ENCODE assay signal across 18 cellular contexts in the genomic region with DNA sequence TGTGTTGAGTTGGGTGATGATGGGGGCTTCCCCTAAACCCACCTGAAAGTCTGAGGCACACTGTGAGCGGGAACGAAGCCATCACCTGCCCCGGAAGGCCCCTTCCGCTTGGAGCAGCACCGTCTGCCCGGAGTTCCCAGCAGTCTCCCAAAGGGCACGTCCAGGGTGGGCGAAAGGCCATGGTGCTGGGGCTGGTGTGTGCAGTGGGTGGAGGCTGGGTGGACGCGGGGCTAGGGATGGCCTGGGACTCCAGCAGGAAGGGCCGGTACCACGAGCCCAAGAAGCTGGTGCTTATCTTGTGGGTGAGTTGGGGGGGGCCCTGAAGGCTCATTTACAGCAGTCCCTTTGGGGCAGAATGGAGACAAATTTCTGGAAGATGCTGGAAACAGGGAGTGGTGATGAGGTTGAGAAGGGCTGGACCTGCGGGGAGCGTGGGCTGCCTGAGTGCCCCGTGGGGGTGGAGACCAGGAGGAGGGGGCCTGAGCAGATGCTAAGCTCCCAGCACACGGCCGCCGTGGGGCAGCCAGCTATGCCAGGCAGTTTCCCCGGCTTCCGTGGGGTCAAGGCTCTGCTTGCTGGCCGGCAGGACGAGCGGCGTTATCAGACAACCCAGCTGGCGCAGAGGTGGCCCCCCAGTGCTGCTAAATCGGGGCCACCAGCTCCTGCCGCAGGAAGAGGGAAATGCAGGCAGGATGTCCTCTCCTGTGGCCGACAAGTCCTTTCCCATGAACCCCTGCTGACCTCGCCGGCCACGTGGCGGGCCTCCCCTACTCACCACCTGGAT. TPM values are rescaled to one million over a fixed set of nuclear protein-coding genes. Genes with fewer than 3 reads are reported as not detected.
A peak's percentile ranks its signal among the peaks of the same experiment; 100 is the strongest.
DNase-seq lines count a peak whose midpoint lies in the region; ATAC-seq and TF ChIP-seq lines count a peak whose summit lies in the region.
"Had no signal": no experiment of that assay in that cellular context is flagged by ENCODE, and none has a peak within 500 bp of the region (broad histone marks: within the 10 kb centered on the region; RNA-seq: fewer than 3 reads in every experiment).

No MANE protein-coding gene starts in this region.

- no peak for TF ChIP-seq POLR2A in adrenal gland (IDR thresholded peaks at IDR 0.05)
- TF ChIP-seq POLR2A in GM18505 (IDR thresholded peaks at IDR 0.05; ENCODE audit: borderline replicate concordance, extremely low read depth, insufficient read depth, insufficient read length): no peak

- DNase-seq in CMK (ENCODE audit: low read depth) (peak; percentile 82), adrenal gland (peak in 5 of 7 donors; percentile 16 to 70 (median 39)), left ventricle myocardium inferior (peak; percentile 17), osteocyte (ENCODE audit: extremely low spot score, unreplicated experiment) (no peak), NCI-H524 (lab: John Stamatoyannopoulos, UW) (no peak)
- DNase-seq: activated naive CD4-positive, alpha-beta T cell treated with anti-CD3 and anti-CD28 coated beads for 36 hours; CD4-positive, alpha-beta T cell; hypothalamus; KG1; NCI-H1092 treated with DMSO at 0.1 percent for 48 hours; stimulated activated naive CD4-positive, alpha-beta T cell treated with Interleukin-2 at 50 U/mL for 16 hours; T-helper 1 cell had no signal

- H3K4me1 ChIP-seq in adrenal gland (replicated peaks in 1 of 2) (peaks cover 4% of the 10 kb centered on the region in 2 donors), left ventricle myocardium inferior (peaks cover 66% of the 10 kb centered on the region), parathyroid adenoma (no peaks in the 10 kb centered on the region)
- H3K4me1 ChIP-seq: prostate gland had no signal

- WGBS in adrenal gland, 4 donors: 55 to 61% (median 58%) methylated on average over 19 to 32 of the region's 32 CpGs

- peak overlapping the region in 2 of 5 donors; percentile 8 to 66 for H3K27ac ChIP-seq in adrenal gland
- H3K27ac ChIP-seq in left ventricle myocardium inferior (replicated peaks): peak overlapping the region; percentile 70
- H3K27ac ChIP-seq in parathyroid adenoma: peak overlapping the region; percentile 36
- H3K27ac ChIP-seq: prostate gland had no signal

- H3K4me3 ChIP-seq in adrenal gland (no peak overlapping the region), left ventricle myocardium inferior (peak overlapping the region; percentile 17), parathyroid adenoma (ENCODE audit: low read depth, low read length) (no peak overlapping the region)
- H3K4me3 ChIP-seq: prostate gland had no signal

- no peaks in the 10 kb centered on the region for H3K79me2 ChIP-seq in parathyroid adenoma

- ATAC-seq in GM18519 (IDR thresholded peaks at IDR 0.05; ENCODE audit: low FRiP score, unreplicated experiment) (no peak), GM18505 (IDR thresholded peaks at IDR 0.05; ENCODE audit: unreplicated experiment) (no peak)

- TF ChIP-seq CTCF in adrenal gland (IDR thresholded peaks at IDR 0.05) (peak in 1 of 6 experiments; percentile 16), left ventricle myocardium inferior (IDR thresholded peaks at IDR 0.05; ENCODE audit: borderline replicate concordance) (no peak), parathyroid adenoma (IDR thresholded peaks at IDR 0.05) (no peak), osteocyte (IDR thresholded peaks at IDR 0.05) (no peak)

- H3K36me3 Mint-ChIP-seq in osteocyte (ENCODE audit: unreplicated experiment): no peaks in the 10 kb centered on the region

- H3K36me3 ChIP-seq in adrenal gland (replicated peaks in 1 of 2): no peaks in the 10 kb centered on the region
- no peaks in the 10 kb centered on the region for H3K36me3 ChIP-seq in left ventricle myocardium inferior
- H3K36me3 ChIP-seq in parathyroid adenoma (ENCODE audit: control insufficient read depth, insufficient read depth, low read length): no peaks in the 10 kb centered on the region
- H3K36me3 ChIP-seq: prostate gland had no signal

- H3K4me2 ChIP-seq in parathyroid adenoma (ENCODE audit: low read length): no peak overlapping the region

- H3K27me3 Mint-ChIP-seq in osteocyte (ENCODE audit: unreplicated experiment): peaks cover 39% of the 10 kb centered on the region

- peaks cover 16% of the 10 kb centered on the region for H3K27me3 ChIP-seq in adrenal gland
- peaks cover 84% of the 10 kb centered on the region for H3K27me3 ChIP-seq in left ventricle myocardium inferior (ENCODE audit: low read depth)
- H3K27me3 ChIP-seq in parathyroid adenoma (ENCODE audit: control insufficient read depth, insufficient read depth, low read length): no peaks in the 10 kb centered on the region

- no peak overlapping the region for H3K9ac ChIP-seq in parathyroid adenoma

- H2AFZ ChIP-seq in parathyroid adenoma: no peak overlapping the region

- H3K27ac Mint-ChIP-seq in osteocyte (ENCODE audit: unreplicated experiment): no peak overlapping the region
- H3K27ac Mint-ChIP-seq: activated naive CD4-positive, alpha-beta T cell treated with anti-CD3 and anti-CD28 coated beads for 36 hours; CD4-positive, alpha-beta T cell had no signal

- H3K4me3 Mint-ChIP-seq in osteocyte (ENCODE audit: unreplicated experiment): no peak overlapping the region
- H3K4me3 Mint-ChIP-seq: activated naive CD4-positive, alpha-beta T cell treated with anti-CD3 and anti-CD28 coated beads for 36 hours; CD4-positive, alpha-beta T cell had no signal

- intact Hi-C loops in adrenal gland (cut with DNase I): no loop called here
- intact Hi-C loops in left ventricle myocardium inferior (cut with micrococcal nuclease): no loop called here

- peaks cover 7% of the 10 kb centered on the region for H3K4me1 Mint-ChIP-seq in osteocyte (ENCODE audit: unreplicated experiment)

- H3K9me3 Mint-ChIP-seq in osteocyte (ENCODE audit: unreplicated experiment): no peaks in the 10 kb centered on the region
- H3K9me3 Mint-ChIP-seq: activated naive CD4-positive, alpha-beta T cell treated with anti-CD3 and anti-CD28 coated beads for 36 hours; CD4-positive, alpha-beta T cell had no signal

- no peaks in the 10 kb centered on the region for H3K9me3 ChIP-seq in adrenal gland (replicated peaks in 1 of 3)
- H3K9me3 ChIP-seq in left ventricle myocardium inferior (replicated peaks): no peaks in the 10 kb centered on the region
- no peaks in the 10 kb centered on the region for H3K9me3 ChIP-seq in parathyroid adenoma (ENCODE audit: control insufficient read depth, low read length)
- H3K9me3 ChIP-seq: prostate gland had no signal

RNA-seq across cellular contexts. Expression of a gene that starts 4.4 kb away (rescaled TPM):
- total RNA-seq in adrenal gland: 10 to 100 TPM; 16.1 to 50.1 (median 28.9) TPM
- 10 to 100 TPM in 2 of 3 donors, 1 to 10 TPM in 1; 3.3 to 80.1 (median 26.0) TPM for polyA plus RNA-seq in adrenal gland
- 6.1 TPM for total RNA-seq in left ventricle myocardium inferior
- total RNA-seq in osteocyte: 0.51 TPM in 1 of 2 replicates, not detected in the other

RNA-seq across cellular contexts. Expression of a gene that starts 53.7 kb away (rescaled TPM):
- total RNA-seq in adrenal gland: 1 to 10 TPM in 5 of 8 donors, not detected in 3; 1.2 to 2.0 (median 1.4) TPM
- polyA plus RNA-seq in adrenal gland: 10 to 100 TPM in 1 of 3 donors, 1 to 10 TPM in 1, not detected in 1; 1.8 to 10.4 TPM
- total RNA-seq in left ventricle myocardium inferior: not detected
- total RNA-seq in osteocyte: not detected in 2 replicates
- total RNA-seq: activated naive CD4-positive, alpha-beta T cell treated with anti-CD3 and anti-CD28 coated beads for 36 hours; CD4-positive, alpha-beta T cell; myocyte; urinary bladder had no signal

Comparison
In these comparisons a context has a peak if more than half of its experiments do, and no peak if none do; other contexts are left out.
1. DNase-seq: peak in CMK (single experiment), adrenal gland (5 of 7) and left ventricle myocardium inferior (single experiment); none in osteocyte (single experiment) and NCI-H524 (0 of 2).